ENCODE assay signal across 8 cellular contexts in genomic region chr19:8654591-8655339, GRCh38. TPM values are rescaled to one million over a fixed set of nuclear protein-coding genes. Genes with fewer than 3 reads are reported as not detected.
A peak's percentile ranks its signal among the peaks of the same experiment; 100 is the strongest.
DNase-seq lines count a peak whose midpoint lies in the region; ATAC-seq and TF ChIP-seq lines count a peak whose summit lies in the region.

No MANE protein-coding gene starts in this region.

- intact Hi-C loops in heart left ventricle (cut with DNase I), result loop anchor here (1.0 to 5.0 kb wide), 5 partner anchors 38 to 426 kb away; no protein-coding TSS in a partner anchor
- intact Hi-C loops in gastrocnemius medialis (cut with DNase I; ENCODE audit: low total_unique reads), result no loop called here

- peaks cover 38% of the 10 kb centered on the region for H3K4me1 Mint-ChIP-seq in activated naive CD4-positive, alpha-beta T cell treated with anti-CD3 and anti-CD28 coated beads, Interleukin-2, amount 10 ng/mL, durations not matched to agents 7 days and 5 days

- H3K4me3 ChIP-seq in heart left ventricle, result peak overlapping the region in 4 of 12 donors; percentile 19 to 40 (median 36)
- H3K4me3 ChIP-seq in gastrocnemius medialis, result no peak overlapping the region

- H3K4me1 ChIP-seq in heart left ventricle (peaks cover 0 to 22% (median 0%) of the 10 kb centered on the region in 12 donors), gastrocnemius medialis (no peaks in the 10 kb centered on the region)

- TF ChIP-seq CTCF in heart left ventricle (IDR thresholded peaks at IDR 0.05) (peak; percentile 92 to 99 (median 98)), gastrocnemius medialis (IDR thresholded peaks at IDR 0.05 in 4 of 5, conservative IDR thresholded peaks at IDR 0.05 in 1 of 5) (peak in 4 of 5 experiments; percentile 50 to 87 (median 72))

- H3K27me3 ChIP-seq in heart left ventricle (peaks cover 0 to 40% (median 6%) of the 10 kb centered on the region in 9 donors), gastrocnemius medialis (no peaks in the 10 kb centered on the region)

- ATAC-seq in SK-N-SH treated with all-trans-retinoic acid at 6 μM for 48 hours (peak; percentile 79), heart left ventricle (peak; percentile 47 to 71 (median 64)), gastrocnemius medialis (no peak), GM19463 (IDR thresholded peaks at IDR 0.05; ENCODE audit: unreplicated experiment) (no peak), GM21723 (IDR thresholded peaks at IDR 0.05; ENCODE audit: unreplicated experiment) (no peak)

- H3K27ac Mint-ChIP-seq in activated naive CD4-positive, alpha-beta T cell treated with anti-CD3 and anti-CD28 coated beads, Interleukin-2, amount 10 ng/mL, durations not matched to agents 7 days and 5 days, result peak overlapping the region; percentile 11

- H3K27ac ChIP-seq in heart left ventricle (no peak overlapping the region), gastrocnemius medialis (no peak overlapping the region)

- CTCF ChIA-PET in activated naive CD4-positive, alpha-beta T cell treated with anti-CD3 and anti-CD28 coated beads, Interleukin-2, amount 10 ng/mL, durations not matched to agents 7 days and 5 days (lab: Charles Lee), result interaction anchor here (0.6 to 7.1 kb wide), 15 partner anchors 9 to 1567 kb away, joined by 3 to 98 read pairs (median 5); no protein-coding TSS in a partner anchor

- no peaks in the 10 kb centered on the region for H3K9me3 ChIP-seq in heart left ventricle
- H3K9me3 ChIP-seq in gastrocnemius medialis, result no peaks in the 10 kb centered on the region

- in situ Hi-C loops in gastrocnemius medialis (cut with MboI; ENCODE audit: low sequenced_read_pairs in 4 of 4), result loop anchor here in 2 of 4 donors (10.0 to 25.0 kb wide), 2 partner anchors 430 to 433 kb away; partner anchors contain the start of gene OR1M1 (in 2 of the 2)

- peak; percentile 69 for DNase-seq in CD1c-positive myeloid dendritic cell (ENCODE audit: extremely low spot score)
- DNase-seq in HT-29 (ENCODE audit: low spot score), result peak; percentile 25
- DNase-seq in activated naive CD4-positive, alpha-beta T cell treated with anti-CD3 and anti-CD28 coated beads, Interleukin-2, amount 10 ng/mL, durations not matched to agents 7 days and 5 days, result peak; percentile 75
- peak in 4 of 5 donors; percentile 27 to 78 (median 56) for DNase-seq in heart left ventricle
- DNase-seq in gastrocnemius medialis, result no peak

- peaks cover 60% of the 10 kb centered on the region for H3K27me3 Mint-ChIP-seq in activated naive CD4-positive, alpha-beta T cell treated with anti-CD3 and anti-CD28 coated beads, Interleukin-2, amount 10 ng/mL, durations not matched to agents 7 days and 5 days

- no peak for TF ChIP-seq POLR2A in heart left ventricle (IDR thresholded peaks at IDR 0.05)
- no peak for TF ChIP-seq POLR2A in gastrocnemius medialis (IDR thresholded peaks at IDR 0.05)

- H3K36me3 ChIP-seq in heart left ventricle (no peaks in the 10 kb centered on the region), gastrocnemius medialis (no peaks in the 10 kb centered on the region)

- no peaks in the 10 kb centered on the region for H3K9me3 Mint-ChIP-seq in activated naive CD4-positive, alpha-beta T cell treated with anti-CD3 and anti-CD28 coated beads, Interleukin-2, amount 10 ng/mL, durations not matched to agents 7 days and 5 days

- H3K36me3 Mint-ChIP-seq in activated naive CD4-positive, alpha-beta T cell treated with anti-CD3 and anti-CD28 coated beads, Interleukin-2, amount 10 ng/mL, durations not matched to agents 7 days and 5 days, result no peaks in the 10 kb centered on the region

- H3K4me3 Mint-ChIP-seq in activated naive CD4-positive, alpha-beta T cell treated with anti-CD3 and anti-CD28 coated beads, Interleukin-2, amount 10 ng/mL, durations not matched to agents 7 days and 5 days, result no peak overlapping the region

- 4 to 7% (median 6%) methylated on average over 15 of the region's 15 CpGs for WGBS in heart left ventricle, 4 donors

TF ChIP-seq in SK-N-SH treated with all-trans-retinoic acid at 6 μM for 48 hours, 23 proteins besides CTCF, POLR2A, EP300 and RAD21:
- no peak for TF ChIP-seq PPARA (CRISPR knock-in tag; IDR thresholded peaks at IDR 0.05; ENCODE audit: borderline replicate concordance)
- TF ChIP-seq, protein P1, sequence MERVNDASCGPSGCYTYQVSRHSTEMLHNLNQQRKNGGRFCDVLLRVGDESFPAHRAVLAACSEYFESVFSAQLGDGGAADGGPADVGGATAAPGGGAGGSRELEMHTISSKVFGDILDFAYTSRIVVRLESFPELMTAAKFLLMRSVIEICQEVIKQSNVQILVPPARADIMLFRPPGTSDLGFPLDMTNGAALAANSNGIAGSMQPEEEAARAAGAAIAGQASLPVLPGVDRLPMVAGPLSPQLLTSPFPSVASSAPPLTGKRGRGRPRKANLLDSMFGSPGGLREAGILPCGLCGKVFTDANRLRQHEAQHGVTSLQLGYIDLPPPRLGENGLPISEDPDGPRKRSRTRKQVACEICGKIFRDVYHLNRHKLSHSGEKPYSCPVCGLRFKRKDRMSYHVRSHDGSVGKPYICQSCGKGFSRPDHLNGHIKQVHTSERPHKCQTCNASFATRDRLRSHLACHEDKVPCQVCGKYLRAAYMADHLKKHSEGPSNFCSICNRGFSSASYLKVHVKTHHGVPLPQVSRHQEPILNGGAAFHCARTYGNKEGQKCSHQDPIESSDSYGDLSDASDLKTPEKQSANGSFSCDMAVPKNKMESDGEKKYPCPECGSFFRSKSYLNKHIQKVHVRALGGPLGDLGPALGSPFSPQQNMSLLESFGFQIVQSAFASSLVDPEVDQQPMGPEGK (CRISPR knock-in tag; IDR thresholded peaks at IDR 0.05; ENCODE audit: borderline replicate concordance), result no peak
- TF ChIP-seq ESRRG (CRISPR knock-in tag; IDR thresholded peaks at IDR 0.05), result no peak
- TF ChIP-seq SNAI2 (CRISPR knock-in tag; IDR thresholded peaks at IDR 0.05), result no peak
- TF ChIP-seq, protein P2, sequence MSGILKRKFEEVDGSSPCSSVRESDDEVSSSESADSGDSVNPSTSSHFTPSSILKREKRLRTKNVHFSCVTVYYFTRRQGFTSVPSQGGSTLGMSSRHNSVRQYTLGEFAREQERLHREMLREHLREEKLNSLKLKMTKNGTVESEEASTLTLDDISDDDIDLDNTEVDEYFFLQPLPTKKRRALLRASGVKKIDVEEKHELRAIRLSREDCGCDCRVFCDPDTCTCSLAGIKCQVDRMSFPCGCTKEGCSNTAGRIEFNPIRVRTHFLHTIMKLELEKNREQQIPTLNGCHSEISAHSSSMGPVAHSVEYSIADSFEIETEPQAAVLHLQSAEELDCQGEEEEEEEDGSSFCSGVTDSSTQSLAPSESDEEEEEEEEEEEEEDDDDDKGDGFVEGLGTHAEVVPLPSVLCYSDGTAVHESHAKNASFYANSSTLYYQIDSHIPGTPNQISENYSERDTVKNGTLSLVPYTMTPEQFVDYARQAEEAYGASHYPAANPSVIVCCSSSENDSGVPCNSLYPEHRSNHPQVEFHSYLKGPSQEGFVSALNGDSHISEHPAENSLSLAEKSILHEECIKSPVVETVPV (CRISPR knock-in tag; IDR thresholded peaks at IDR 0.05), result no peak
- TF ChIP-seq CREB5 (CRISPR knock-in tag; IDR thresholded peaks at IDR 0.05; ENCODE audit: low read depth), result no peak
- TF ChIP-seq TOX (CRISPR knock-in tag; IDR thresholded peaks at IDR 0.05; ENCODE audit: borderline replicate concordance), result no peak

RNA-seq across cellular contexts. Expression of gene NFILZ, which starts 24.3 kb away (rescaled TPM):
- total RNA-seq in HT-29 (2014; rRNA removed; shearing (Covaris generic)), result not detected in 2 replicates
- total RNA-seq in heart left ventricle (not detected), gastrocnemius medialis (not detected)
- polyA plus RNA-seq in heart left ventricle, result not detected

RNA-seq across cellular contexts. Expression of gene ACTL9, which starts 43.8 kb away (rescaled TPM):
- total RNA-seq in HT-29 (2014; rRNA removed; shearing (Covaris generic)), result not detected in 2 replicates
- total RNA-seq in heart left ventricle (not detected), gastrocnemius medialis (not detected)
- polyA plus RNA-seq in heart left ventricle, result not detected

RNA-seq across cellular contexts. Expression of gene ADAMTS10, which starts 44.2 kb away (rescaled TPM):
- not detected in 2 replicates for total RNA-seq in HT-29 (2014; rRNA removed; shearing (Covaris generic))
- total RNA-seq in heart left ventricle (10 to 100 TPM in 1 of 9 donors, 1 to 10 TPM in 8; 4.3 to 14.1 (median 7.4) TPM), gastrocnemius medialis (1 to 10 TPM; 2.2 to 7.7 (median 3.6) TPM)
- 10 to 100 TPM in 1 of 2 donors, 1 to 10 TPM in 1; 6.9 to 14.7 TPM for polyA plus RNA-seq in heart left ventricle

Comparison
In these comparisons a context has a peak if more than half of its experiments do, and no peak if none do; other contexts are left out.
1. DNase-seq: peak in CD1c-positive myeloid dendritic cell (single experiment), HT-29 (single experiment), activated naive CD4-positive, alpha-beta T cell treated with anti-CD3 and anti-CD28 coated beads, Interleukin-2, amount 10 ng/mL, durations not matched to agents 7 days and 5 days (single experiment) and heart left ventricle (4 of 5); none in gastrocnemius medialis (0 of 2).
2. ATAC-seq: peak in SK-N-SH treated with all-trans-retinoic acid at 6 μM for 48 hours (single experiment) and heart left ventricle (4 of 4); none in gastrocnemius medialis (0 of 2), GM19463 (single experiment) and GM21723 (single experiment).